ENCODE assay signal across 1 cellular context in genomic region chr5:175690586-175690985, GRCh38.
TF ChIP-seq lines count a peak whose summit lies in the region.

No MANE protein-coding gene starts in this region.

TF ChIP-seq in GM23338, 12 proteins besides CTCF, POLR2A, EP300 and RAD21 (continued from another document):
- TF ChIP-seq ZNF462 (CRISPR knock-in tag; IDR thresholded peaks at IDR 0.05): no peak
